8 cellular contexts compared by ENCODE assay signal in the genomic region with DNA sequence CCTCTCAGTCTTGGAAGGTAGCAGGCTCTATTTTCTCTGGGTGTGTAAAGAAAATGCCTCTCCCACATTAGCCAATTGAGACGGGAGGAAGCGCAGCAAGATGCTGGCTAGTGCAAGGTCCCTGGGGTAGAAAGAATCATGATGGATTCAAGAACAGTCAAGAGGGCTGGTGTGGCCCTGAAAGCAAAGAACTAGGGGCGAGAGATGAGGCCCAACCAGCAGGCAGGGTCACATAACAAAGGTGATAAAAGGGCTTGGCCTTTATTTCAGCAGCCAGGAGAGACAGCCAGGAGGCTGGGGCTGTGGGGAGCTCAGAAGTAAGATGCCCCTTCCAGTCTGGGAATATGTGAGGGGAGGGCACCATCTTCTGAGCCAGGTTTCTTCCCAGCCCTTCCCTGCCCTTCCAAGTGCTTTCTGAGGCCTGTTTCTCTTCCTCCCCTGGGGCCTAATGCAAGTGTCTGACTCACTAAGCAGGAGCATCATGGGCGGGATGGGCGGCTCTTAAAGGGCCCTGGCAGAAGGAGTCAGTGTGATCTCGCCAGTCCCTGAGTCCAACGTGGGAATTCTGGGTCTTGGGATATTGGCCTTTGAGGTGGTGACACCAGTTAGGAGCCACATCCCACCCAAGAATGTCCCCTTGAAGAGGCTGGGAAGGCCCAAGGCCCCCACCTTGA. TPM values are rescaled to one million over a fixed set of nuclear protein-coding genes. Genes with fewer than 3 reads are reported as not detected.
DNase-seq lines count a peak whose midpoint lies in the region; ATAC-seq, FAIRE-seq and TF ChIP-seq lines count a peak whose summit lies in the region.

No MANE protein-coding gene starts in this region.

- H3K56ac ChIP-seq in H9 (ENCODE audit: insufficient read length, low read depth, low read length) = no peak overlapping the region

- H4K20me1 ChIP-seq in K562 (replicated peaks; ENCODE audit: control insufficient read depth, insufficient read depth, low read length) = peaks cover 4% of the 10 kb centered on the region
- no peaks in the 10 kb centered on the region for H4K20me1 ChIP-seq in H9 (ENCODE audit: control insufficient read depth, insufficient read depth, insufficient read length)

- H3K9ac ChIP-seq in K562 (ENCODE audit: insufficient read depth in 1 of 2, low read depth in 2 of 2, low read length in 2 of 2) (no peak overlapping the region), H9 (ENCODE audit: extremely low read depth, insufficient read length, low read length) (no peak overlapping the region)

- peaks cover 45% of the 10 kb centered on the region for H3K36me3 Mint-ChIP-seq in CD4-positive, alpha-beta T cell (ENCODE audit: low read depth)
- H3K36me3 Mint-ChIP-seq in H9 (ENCODE audit: insufficient read depth in 1 of 3, low read depth in 3 of 3) = no peaks in the 10 kb centered on the region; a peak in 1 of 7 replicates

- peak overlapping the region; percentile 33 for H3K27ac ChIP-seq in CD4-positive, alpha-beta T cell (ENCODE audit: low read depth, low read length)
- H3K27ac ChIP-seq in K562 (ENCODE audit: extremely low read depth, low read depth, low read length) (no peak overlapping the region), left lung (peak overlapping the region; percentile 30 to 45), H9 (ENCODE audit: insufficient read length, low read depth, low read length) (no peak overlapping the region)

- peak overlapping the region; percentile 82 for H3K27ac Mint-ChIP-seq in CD4-positive, alpha-beta T cell
- no peak overlapping the region; a peak in 1 of 7 replicates for H3K27ac Mint-ChIP-seq in H9

- peaks cover 70% of the 10 kb centered on the region for H3K4me1 Mint-ChIP-seq in CD4-positive, alpha-beta T cell (ENCODE audit: low read depth)
- H3K4me1 Mint-ChIP-seq in H9 = peaks cover 17 to 40% of the 10 kb centered on the region in 2 experiments

- 3% methylated on average over 7 of the region's 7 CpGs for WGBS in K562 (ENCODE audit: insufficient coverage, low coverage, missing lambda C conversion rate)
- no CpG with 5 or more reads among the region's 7 CpGs for WGBS in H9 (ENCODE audit: extremely low coverage, insufficient read length, low lambda C conversion rate)

- H4K91ac ChIP-seq in H9 (ENCODE audit: insufficient read length, low read depth, low read length) = no peak overlapping the region

- no peak for TF ChIP-seq CTCF in CD4-positive, alpha-beta T cell (IDR thresholded peaks at IDR 0.05)
- TF ChIP-seq CTCF in K562 (IDR thresholded peaks at IDR 0.05 in 2 of 3, conservative IDR thresholded peaks at IDR 0.05 in 1 of 3; ENCODE audit: insufficient read depth in 2 of 3, low read depth in 1 of 3, low read length in 3 of 3) (no peak), left lung (IDR thresholded peaks at IDR 0.05) (no peak), H9 (conservative IDR thresholded peaks at IDR 0.05) (no peak)

- H2BK120ac ChIP-seq in H9 (ENCODE audit: low read depth, low read length, poor library complexity, severe bottlenecking) = no peak overlapping the region

- H3K14ac ChIP-seq in H9 (ENCODE audit: insufficient read depth, low read length) = no peak overlapping the region

- no peak for ATAC-seq in CD4-positive, alpha-beta T cell (ENCODE audit: poor library complexity)
- ATAC-seq in K562 (no peak), left lung (peak; percentile 45), HG02938 (IDR thresholded peaks at IDR 0.05; ENCODE audit: unreplicated experiment) (no peak)

- CTCF ChIA-PET in CD4-positive, alpha-beta T cell (lab: Charles Lee) = interaction anchor here (1.3 kb wide), 1 partner anchor 21 kb away, joined by 3 read pairs; no protein-coding TSS in a partner anchor
- CTCF ChIA-PET in K562 (lab: Yijun Ruan, JAX; ENCODE audit: low intra/inter-chr PET ratio) = no interaction called here

- in situ Hi-C loops in K562 (cut with MboI) = no loop called here

- no peak for DNase-seq in CD4-positive, alpha-beta T cell
- DNase-seq in M059J (ENCODE audit: low read depth) (peak; percentile 88), K562 (ENCODE audit: extremely low read depth in 1 of 4, low spot score in 3 of 4) (no peak), left lung (peak; percentile 71 to 84), NAMALWA (ENCODE audit: low spot score) (no peak), NCI-H146 treated with DMSO at 0.1 percent for 48 hours (lab: John Stamatoyannopoulos, UW; ENCODE audit: unreplicated experiment) (no peak), H9 (no peak)

- H3K9me3 Mint-ChIP-seq in CD4-positive, alpha-beta T cell = no peaks in the 10 kb centered on the region
- no peaks in the 10 kb centered on the region for H3K9me3 Mint-ChIP-seq in H9

- no peaks in the 10 kb centered on the region for H3K9me1 ChIP-seq in K562 (ENCODE audit: control insufficient read depth, insufficient read depth, low read length)

- no peak overlapping the region for H3K4me2 ChIP-seq in K562 (ENCODE audit: insufficient read depth, low read length)
- no peak overlapping the region for H3K4me2 ChIP-seq in H9 (ENCODE audit: insufficient read depth, insufficient read length, low read length)

- H3K18ac ChIP-seq in H9 (ENCODE audit: insufficient read length, low read depth, low read length) = no peak overlapping the region

- intact Hi-C loops in CD4-positive, alpha-beta T cell (cut with DNase I, micrococcal nuclease) = no loop called here
- intact Hi-C loops in K562 (cut with micrococcal nuclease) = no loop called here
- intact Hi-C loops in left lung (cut with DNase I) = no loop called here

- H2AFZ ChIP-seq in K562 (ENCODE audit: low read depth, low read length) (no peak overlapping the region), H9 (ENCODE audit: low read length) (no peak overlapping the region)

- no peaks in the 10 kb centered on the region for H3K9me3 ChIP-seq in CD4-positive, alpha-beta T cell (ENCODE audit: control insufficient read depth, low read length)
- H3K9me3 ChIP-seq in K562 (replicated peaks; ENCODE audit: control insufficient read depth, insufficient read depth, low read depth, low read length) = no peaks in the 10 kb centered on the region
- H3K9me3 ChIP-seq in left lung = no peaks in the 10 kb centered on the region
- H3K9me3 ChIP-seq in H9 (ENCODE audit: control insufficient read depth, low read depth, low read length) = no peaks in the 10 kb centered on the region

- no peak overlapping the region for H4K8ac ChIP-seq in H9 (replicated peaks; ENCODE audit: insufficient read length, low read depth, low read length)

- H2BK5ac ChIP-seq in H9 (ENCODE audit: insufficient read length, low read length) = no peak overlapping the region

- H3K79me1 ChIP-seq in H9 (ENCODE audit: insufficient read depth, low read depth, low read length, poor library complexity, severe bottlenecking) = no peaks in the 10 kb centered on the region

- H3K4me3 Mint-ChIP-seq in CD4-positive, alpha-beta T cell = peak overlapping the region; percentile 52
- no peak overlapping the region; a peak in 1 of 5 replicates for H3K4me3 Mint-ChIP-seq in H9

- no peak overlapping the region for H2BK12ac ChIP-seq in H9 (ENCODE audit: insufficient read length, low read depth, low read length)

- no peak overlapping the region for H2AK5ac ChIP-seq in H9 (ENCODE audit: insufficient read length, low read length)

- H3K4me3 ChIP-seq in K562 (no peak overlapping the region), left lung (no peak overlapping the region)

- H3K27me3 ChIP-seq in CD4-positive, alpha-beta T cell (ENCODE audit: control insufficient read depth, insufficient read depth, low read length) = no peaks in the 10 kb centered on the region
- H3K27me3 ChIP-seq in K562 (ENCODE audit: control insufficient read depth in 2 of 2, insufficient read depth in 2 of 2, low read length in 2 of 2) (peaks cover 37 to 77% of the 10 kb centered on the region in 2 experiments), left lung (no peaks in the 10 kb centered on the region), H9 (ENCODE audit: insufficient read depth, low read length) (peaks cover 6% of the 10 kb centered on the region; the same call in 1 of the 2 replicates)

- no peaks in the 10 kb centered on the region for H3K27me3 Mint-ChIP-seq in CD4-positive, alpha-beta T cell
- H3K27me3 Mint-ChIP-seq in H9 (ENCODE audit: low read depth) = peaks cover 34% of the 10 kb centered on the region

- H4K5ac ChIP-seq in H9 (ENCODE audit: insufficient read length, low read depth, low read length) = no peak overlapping the region

- TF ChIP-seq EP300 in K562 (IDR thresholded peaks at IDR 0.05; ENCODE audit: low read length) = no peak

- no peak for TF ChIP-seq POLR2A in K562 (conservative IDR thresholded peaks at IDR 0.05)

- no peak for TF ChIP-seq RAD21 in K562 (CRISPR knock-in tag; conservative IDR thresholded peaks at IDR 0.05 in 1 of 2, IDR thresholded peaks at IDR 0.05 in 1 of 2)

- no peak overlapping the region for H3K23ac ChIP-seq in H9 (ENCODE audit: insufficient read length, low read depth, low read length)

- H3K23me2 ChIP-seq in H9 (ENCODE audit: insufficient read length, low read depth, low read length, poor library complexity, severe bottlenecking) = peaks cover 2% of the 10 kb centered on the region

- BruUV-seq in K562 (replicated peaks; lab: Mats Ljungman, UMichigan) = no TSS peak

- no peaks in the 10 kb centered on the region for H3K79me2 ChIP-seq in K562 (ENCODE audit: control insufficient read depth, insufficient read depth, low read length)
- no peaks in the 10 kb centered on the region for H3K79me2 ChIP-seq in H9 (ENCODE audit: insufficient read depth, low read length)

- no peak overlapping the region for H3K4ac ChIP-seq in H9 (ENCODE audit: low read depth, low read length)

- H3K4me1 ChIP-seq in K562 (replicated peaks in 1 of 2; ENCODE audit: control insufficient read depth in 2 of 2, insufficient read depth in 2 of 2, low read length in 2 of 2) = peaks cover 0 to 9% of the 10 kb centered on the region in 2 experiments; a peak in 2 of 5 replicates
- H3K4me1 ChIP-seq in left lung = peaks cover 21 to 61% of the 10 kb centered on the region in 2 donors
- H3K4me1 ChIP-seq in H9 (ENCODE audit: insufficient read depth, low read length) = no peaks in the 10 kb centered on the region

- POLR2A ChIA-PET in CD4-positive, alpha-beta T cell (lab: Charles Lee) = interaction anchor here (1.2 to 1.7 kb wide), 4 partner anchors 10 to 56 kb away, joined by 3 read pairs; no protein-coding TSS in a partner anchor
- POLR2A ChIA-PET in K562 (lab: Yijun Ruan, JAX) = interaction anchor here (0.6 kb wide), 1 partner anchor 9 kb away, joined by 3 read pairs; no protein-coding TSS in a partner anchor

- no peak overlapping the region for H2BK15ac ChIP-seq in H9 (ENCODE audit: low read depth, low read length)

- FAIRE-seq in K562 (lab: Jason Lieb, UNC) = no peak

- no peak overlapping the region for H2BK20ac ChIP-seq in H9 (ENCODE audit: low read depth, low read length, poor library complexity, severe bottlenecking)

- no peak overlapping the region for H3T11ph ChIP-seq in H9 (ENCODE audit: low read length)

- H3K36me3 ChIP-seq in K562 (ENCODE audit: control insufficient read depth, insufficient read depth, low read length) = no peaks in the 10 kb centered on the region
- H3K36me3 ChIP-seq in left lung = peaks cover 0 to 9% of the 10 kb centered on the region in 2 donors

RNA-seq across cellular contexts. Expression of a gene that starts 3.9 kb away (rescaled TPM):
- total RNA-seq in CD4-positive, alpha-beta T cell = 100 to 1,000 TPM; 424 to 434 TPM
- 25.2 and 31.1 TPM in 2 replicates for total RNA-seq in M059J (2014; rRNA removed; shearing (Covaris generic))
- total RNA-seq in K562 (2011; cell fraction: chromatin; rRNA removed; ENCODE audit: low replicate concordance) = 0.30 TPM in 1 of 2 replicates, not detected in the other
- 0.26 and 1.0 TPM in 2 replicates for total RNA-seq in K562 (2011; cell fraction: nucleolus; rRNA removed)
- total RNA-seq in K562 (2011; cell fraction: nucleoplasm; rRNA removed) = not detected in 2 replicates
- total RNA-seq in K562 (2014; rRNA removed) = 0.59 TPM in 1 of 2 replicates, not detected in the other
- total RNA-seq in K562 (2014; rRNA removed; fragmentation: Illumina TruSeq; extraction: Trizol) = 0.06 TPM in 1 of 2 replicates, not detected in the other
- total RNA-seq in K562 (2015; rRNA removed; fragmentation: Illumina TruSeq; extraction: Trizol) = not detected in 2 replicates
- 0.71 and 0.89 TPM in 2 replicates for total RNA-seq in K562 (2021)
- 0.26 TPM in 1 of 2 replicates, not detected in the other for polyA plus RNA-seq in K562 (2011; rRNA removed)
- 0.03 TPM in 1 of 2 replicates, not detected in the other for polyA plus RNA-seq in K562 (2011; cell fraction: cytosol; rRNA removed)
- 0.11 and 0.18 TPM in 2 replicates for polyA plus RNA-seq in K562 (2011; cell fraction: nucleus; rRNA removed)
- 0.12 and 0.29 TPM in 2 replicates for polyA plus RNA-seq in K562 (2012)
- not detected in 2 replicates for polyA plus RNA-seq in K562 (2014; fragmentation: Illumina TruSeq; extraction: Trizol)
- not detected for polyA plus RNA-seq in K562 (2014; fragmentation: Nextera tagmentation; extraction: Ambion mirVana)
- polyA plus RNA-seq in K562 (2014; rRNA removed) = not detected in 2 replicates
- 0.42 TPM in 1 of 2 replicates, not detected in the other for polyA minus RNA-seq in K562 (2011; rRNA and poly(A)+ RNA removed)
- polyA minus RNA-seq in K562 (2011; cell fraction: cytosol; rRNA and poly(A)+ RNA removed) = 1.2 TPM in 1 of 2 replicates, not detected in the other
- 0.94 TPM in 1 of 2 replicates, not detected in the other for polyA minus RNA-seq in K562 (2011; cell fraction: nucleus; rRNA and poly(A)+ RNA removed)
- 10 to 100 TPM; 26.8 to 93.3 TPM for total RNA-seq in left lung
- total RNA-seq in H9 (2021) = 1.6 and 2.4 TPM in 2 replicates

RNA-seq across cellular contexts. Expression of a gene that starts 23.7 kb away (rescaled TPM):
- total RNA-seq in CD4-positive, alpha-beta T cell = not detected
- not detected in 2 replicates for total RNA-seq in M059J (2014; rRNA removed; shearing (Covaris generic))
- total RNA-seq in K562 (2011; cell fraction: chromatin; rRNA removed; ENCODE audit: low replicate concordance) = 0.37 TPM in 1 of 2 replicates, not detected in the other
- 0.17 TPM in 1 of 2 replicates, not detected in the other for total RNA-seq in K562 (2011; cell fraction: nucleolus; rRNA removed)
- total RNA-seq in K562 (2011; cell fraction: nucleoplasm; rRNA removed) = not detected in 2 replicates
- total RNA-seq in K562 (2014; rRNA removed) (not detected in 2 replicates), K562 (2014; rRNA removed; fragmentation: Illumina TruSeq; extraction: Trizol) (not detected in 2 replicates), K562 (2015; rRNA removed; fragmentation: Illumina TruSeq; extraction: Trizol) (not detected in 2 replicates), K562 (2021) (not detected in 2 replicates), left lung (under 1 TPM; 0.58 to 0.82 TPM), H9 (2021) (not detected in 2 replicates)
- polyA plus RNA-seq in K562 (2011; rRNA removed) (0.05 TPM in 1 of 2 replicates, not detected in the other), K562 (2014; fragmentation: Illumina TruSeq; extraction: Trizol) (not detected in 2 replicates), K562 (2014; fragmentation: Nextera tagmentation; extraction: Ambion mirVana) (under 1 TPM in 1 of 2 experiments, not detected in 1; 0.07 TPM), K562 (2014; rRNA removed) (0.11 TPM in 1 of 2 replicates, not detected in the other)
- polyA plus RNA-seq in K562 (2011; cell fraction: cytosol; rRNA removed) = 0.06 TPM in 1 of 2 replicates, not detected in the other
- 0.06 and 0.30 TPM in 2 replicates for polyA plus RNA-seq in K562 (2011; cell fraction: nucleus; rRNA removed)
- 0.06 TPM in 1 of 2 replicates, not detected in the other for polyA plus RNA-seq in K562 (2012)
- polyA minus RNA-seq in K562 (2011; rRNA and poly(A)+ RNA removed) = not detected in 2 replicates
- not detected in 2 replicates for polyA minus RNA-seq in K562 (2011; cell fraction: cytosol; rRNA and poly(A)+ RNA removed)
- polyA minus RNA-seq in K562 (2011; cell fraction: nucleus; rRNA and poly(A)+ RNA removed) = not detected in 2 replicates

RNA-seq across cellular contexts. Expression of a gene that starts 53.5 kb away (rescaled TPM):
- total RNA-seq in CD4-positive, alpha-beta T cell = 100 to 1,000 TPM; 217 to 227 TPM
- total RNA-seq in M059J (2014; rRNA removed; shearing (Covaris generic)) = 104 and 124 TPM in 2 replicates
- 163 and 256 TPM in 2 replicates for total RNA-seq in K562 (2011; cell fraction: chromatin; rRNA removed; ENCODE audit: low replicate concordance)
- 127 and 147 TPM in 2 replicates for total RNA-seq in K562 (2011; cell fraction: nucleolus; rRNA removed)
- total RNA-seq in K562 (2011; cell fraction: nucleoplasm; rRNA removed) = 170 and 203 TPM in 2 replicates
- total RNA-seq in K562 (2014; rRNA removed) (25.8 and 26.8 TPM in 2 replicates), K562 (2014; rRNA removed; fragmentation: Illumina TruSeq; extraction: Trizol) (49.3 and 65.4 TPM in 2 replicates), K562 (2015; rRNA removed; fragmentation: Illumina TruSeq; extraction: Trizol) (18.1 and 19.2 TPM in 2 replicates), K562 (2021) (54.4 and 60.7 TPM in 2 replicates), left lung (100 to 1,000 TPM; 104 to 155 TPM), H9 (2021) (28.9 and 30.8 TPM in 2 replicates)
- polyA plus RNA-seq in K562 (2011; rRNA removed) (50.0 and 90.9 TPM in 2 replicates), K562 (2014; fragmentation: Illumina TruSeq; extraction: Trizol) (57.8 and 60.7 TPM in 2 replicates), K562 (2014; fragmentation: Nextera tagmentation; extraction: Ambion mirVana) (10 to 100 TPM; 14.2 to 17.8 TPM), K562 (2014; rRNA removed) (32.0 and 37.4 TPM in 2 replicates)
- polyA plus RNA-seq in K562 (2011; cell fraction: cytosol; rRNA removed) = 36.4 and 59.0 TPM in 2 replicates
- 92.5 and 115 TPM in 2 replicates for polyA plus RNA-seq in K562 (2011; cell fraction: nucleus; rRNA removed)
- 28.0 and 112 TPM in 2 replicates for polyA plus RNA-seq in K562 (2012)
- 49.2 and 70.6 TPM in 2 replicates for polyA minus RNA-seq in K562 (2011; rRNA and poly(A)+ RNA removed)
- 36.1 and 42.5 TPM in 2 replicates for polyA minus RNA-seq in K562 (2011; cell fraction: cytosol; rRNA and poly(A)+ RNA removed)
- 36.1 and 75.2 TPM in 2 replicates for polyA minus RNA-seq in K562 (2011; cell fraction: nucleus; rRNA and poly(A)+ RNA removed)

Comparison
In these comparisons a context has a peak if more than half of its experiments do, and no peak if none do; other contexts are left out.
1. DNase-seq: peak in M059J (single experiment) and left lung (2 of 2); none in CD4-positive, alpha-beta T cell (0 of 10), K562 (0 of 4), NAMALWA (single experiment), NCI-H146 treated with DMSO at 0.1 percent for 48 hours (single experiment) and H9 (single experiment).
2. H3K27ac ChIP-seq: peak in CD4-positive, alpha-beta T cell (single experiment) and left lung (2 of 2); none in K562 (single experiment) and H9 (single experiment).
3. RNA of a gene that starts 3.9 kb away (total RNA-seq): 424 to 434 TPM in CD4-positive, alpha-beta T cell; 26.8 to 93.3 TPM in left lung, 25.2 to 31.1 TPM in M059J, 1.6 to 2.4 TPM in H9 and 0.06 to 1.0 TPM in K562; every median in the first group is over 4 times any median in the second.